ENCODE assay signal across 17 cellular contexts in the genomic region with DNA sequence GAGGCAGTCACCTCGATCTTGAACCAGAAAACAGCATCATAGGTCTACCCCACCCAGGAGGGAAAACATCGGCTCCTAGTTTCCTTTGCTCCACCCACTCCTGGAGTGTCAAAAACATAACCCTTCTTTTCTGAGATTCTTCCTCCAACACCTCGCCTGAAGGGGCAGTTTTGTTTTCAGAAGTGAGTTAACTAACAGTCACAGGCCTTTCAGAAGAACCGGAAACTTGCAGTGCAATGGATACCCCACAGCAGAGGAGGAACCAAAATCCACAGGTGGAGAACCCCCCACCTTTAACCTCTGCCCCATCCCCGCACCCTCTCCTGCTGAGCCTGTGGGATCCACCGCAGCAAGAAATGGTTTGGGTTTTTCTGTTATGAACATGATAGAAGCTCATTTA. TPM values are rescaled to one million over a fixed set of nuclear protein-coding genes. Genes with fewer than 3 reads are reported as not detected.
A peak's percentile ranks its signal among the peaks of the same experiment; 100 is the strongest.
DNase-seq lines count a peak whose midpoint lies in the region; ATAC-seq, FAIRE-seq and TF ChIP-seq lines count a peak whose summit lies in the region.
"Had no signal": no experiment of that assay in that cellular context is flagged by ENCODE, and none has a peak within 500 bp of the region (broad histone marks: within the 10 kb centered on the region; RNA-seq: fewer than 3 reads in every experiment).

No MANE protein-coding gene starts in this region.

- no peak overlapping the region for H3K27ac ChIP-seq in CD8-positive, alpha-beta T cell (ENCODE audit: low read depth, low read length)
- H3K27ac ChIP-seq in WERI-Rb-1 (no peak overlapping the region), pancreas (no peak overlapping the region)
- H3K27ac ChIP-seq: ascending aorta, left lung, sigmoid colon had no signal

- H3K36me3 ChIP-seq in CD8-positive, alpha-beta T cell (ENCODE audit: insufficient read depth, low read length): no peaks in the 10 kb centered on the region
- H3K36me3 ChIP-seq in WERI-Rb-1 (no peaks in the 10 kb centered on the region), pancreas (no peaks in the 10 kb centered on the region)
- H3K36me3 ChIP-seq: ascending aorta, left lung, sigmoid colon had no signal

- intact Hi-C loops in CD8-positive, alpha-beta T cell (cut with DNase I, micrococcal nuclease): no loop called here
- intact Hi-C loops in pancreas (cut with DNase I): no loop called here

- POLR2A ChIA-PET in CD8-positive, alpha-beta T cell (lab: Charles Lee): interaction anchor here (1.7 kb wide), 1 partner anchor 125 kb away, joined by 7 read pairs; no protein-coding TSS in a partner anchor
- POLR2A ChIA-PET in T-cell (lab: Charles Lee): interaction anchor here in 1 of 2 donors (0.5 to 0.6 kb wide), 2 partner anchors 8 to 12 kb away, joined by 3 to 22 read pairs; no protein-coding TSS in a partner anchor

- H3K4me3 Mint-ChIP-seq in CD8-positive, alpha-beta T cell: peak overlapping the region; percentile 49
- H3K4me3 Mint-ChIP-seq in T-cell: peak overlapping the region; percentile 7 to 59 (median 53)
- peak overlapping the region in 7 of 8 donors; percentile 13 to 78 (median 55) for H3K4me3 Mint-ChIP-seq in naive B cell
- H3K4me3 Mint-ChIP-seq: dendritic cell treated with granulocyte-macrophage colony-stimulating factor and Interleukin-4, amounts not matched to agents 40 ng/mL and 50 ng/mL, for 4 days; nephron progenitor cell had no signal

- peaks cover 10% of the 10 kb centered on the region for H3K4me1 ChIP-seq in CD8-positive, alpha-beta T cell (ENCODE audit: insufficient read depth, low read length)
- no peaks in the 10 kb centered on the region for H3K4me1 ChIP-seq in pancreas
- H3K4me1 ChIP-seq: ascending aorta, sigmoid colon had no signal

- H3K27me3 Mint-ChIP-seq in CD8-positive, alpha-beta T cell (ENCODE audit: low read depth): peaks cover 4% of the 10 kb centered on the region
- H3K27me3 Mint-ChIP-seq in T-cell (peaks cover 0 to 11% of the 10 kb centered on the region in 2 donors), naive B cell (peaks cover 8 to 31% (median 17%) of the 10 kb centered on the region in 3 donors)
- H3K27me3 Mint-ChIP-seq: dendritic cell treated with granulocyte-macrophage colony-stimulating factor and Interleukin-4, amounts not matched to agents 40 ng/mL and 50 ng/mL, for 4 days had no signal

- 85 to 87% methylated on average over 6 of the region's 6 CpGs for WGBS in pancreas, 2 donors

- peak overlapping the region; percentile 82 for H3K27ac Mint-ChIP-seq in CD8-positive, alpha-beta T cell
- peak overlapping the region; percentile 77 to 84 for H3K27ac Mint-ChIP-seq in T-cell
- peak overlapping the region in 3 of 6 donors; percentile 34 to 58 (median 47) for H3K27ac Mint-ChIP-seq in naive B cell
- H3K27ac Mint-ChIP-seq: dendritic cell treated with granulocyte-macrophage colony-stimulating factor and Interleukin-4, amounts not matched to agents 40 ng/mL and 50 ng/mL, for 4 days; nephron progenitor cell had no signal

- DNase-seq in CD8-positive, alpha-beta T cell: no peak
- DNase-seq in T-cell (no peak), naive B cell (no peak), amygdala (lab: John Stamatoyannopoulos, UW) (no peak), WERI-Rb-1 (no peak), pancreas (no peak)
- DNase-seq: GDM1, hypothalamus, left lung, NCI-H1417, NCI-H524 treated with DMSO at 0.1 percent for 48 hours, nephron progenitor cell, sigmoid colon had no signal

- H3K4me1 Mint-ChIP-seq in CD8-positive, alpha-beta T cell (ENCODE audit: low read depth): peaks cover 21% of the 10 kb centered on the region
- H3K4me1 Mint-ChIP-seq in T-cell (peaks cover 20 to 33% (median 24%) of the 10 kb centered on the region in 3 donors), naive B cell (peaks cover 0 to 21% (median 4%) of the 10 kb centered on the region in 3 donors)

- H3K9me3 ChIP-seq in CD8-positive, alpha-beta T cell (ENCODE audit: low read length): no peaks in the 10 kb centered on the region
- peaks cover 12% of the 10 kb centered on the region for H3K9me3 ChIP-seq in WERI-Rb-1 (ENCODE audit: severe bottlenecking)
- no peaks in the 10 kb centered on the region for H3K9me3 ChIP-seq in pancreas
- H3K9me3 ChIP-seq: left lung had no signal

- H3K4me3 ChIP-seq in CD8-positive, alpha-beta T cell (ENCODE audit: low read depth, low read length): no peak overlapping the region
- H3K4me3 ChIP-seq in WERI-Rb-1 (ENCODE audit: low read depth, low read length) (no peak overlapping the region), pancreas (no peak overlapping the region)
- H3K4me3 ChIP-seq: ascending aorta, left lung, sigmoid colon had no signal

- H3K36me3 Mint-ChIP-seq in CD8-positive, alpha-beta T cell: no peaks in the 10 kb centered on the region
- no peaks in the 10 kb centered on the region for H3K36me3 Mint-ChIP-seq in T-cell
- H3K36me3 Mint-ChIP-seq in naive B cell: no peaks in the 10 kb centered on the region

- no peak for ATAC-seq in CD8-positive, alpha-beta T cell
- ATAC-seq in GM19043 (IDR thresholded peaks at IDR 0.05; ENCODE audit: low read depth, unreplicated experiment) (peak; percentile 53), T-cell (replicated peaks in 1 of 4) (peak; percentile 31 to 52 (median 44)), naive B cell (ENCODE audit: low read depth in 2 of 2) (peak; percentile 20 to 56), GM21786 (IDR thresholded peaks at IDR 0.05; ENCODE audit: unreplicated experiment) (no peak), pancreas (no peak)
- ATAC-seq: left lung had no signal

- CTCF ChIA-PET in CD8-positive, alpha-beta T cell (lab: Charles Lee): interaction anchor here (1.0 to 1.3 kb wide), 3 partner anchors 9 to 207 kb away, joined by 3 read pairs; no protein-coding TSS in a partner anchor
- CTCF ChIA-PET in T-cell (lab: Charles Lee): interaction anchor here (0.6 kb wide), 2 partner anchors 349 to 544 kb away, joined by 3 read pairs; no protein-coding TSS in a partner anchor

- H3K9me3 Mint-ChIP-seq in CD8-positive, alpha-beta T cell: peaks cover 5% of the 10 kb centered on the region
- H3K9me3 Mint-ChIP-seq in T-cell (peaks cover 0 to 6% (median 5%) of the 10 kb centered on the region in 3 donors), naive B cell (peaks cover 0 to 9% (median 0%) of the 10 kb centered on the region in 7 donors)
- H3K9me3 Mint-ChIP-seq: dendritic cell treated with granulocyte-macrophage colony-stimulating factor and Interleukin-4, amounts not matched to agents 40 ng/mL and 50 ng/mL, for 4 days had no signal

- no peak for FAIRE-seq in pancreas (lab: Jason Lieb, UNC)

- H3K27me3 ChIP-seq in CD8-positive, alpha-beta T cell (ENCODE audit: insufficient read depth, low read length): no peaks in the 10 kb centered on the region
- H3K27me3 ChIP-seq in WERI-Rb-1 (ENCODE audit: insufficient read depth, low read depth, severe bottlenecking): no peaks in the 10 kb centered on the region
- H3K27me3 ChIP-seq in pancreas: no peaks in the 10 kb centered on the region
- H3K27me3 ChIP-seq: ascending aorta, left lung, sigmoid colon had no signal

- TF ChIP-seq CTCF in CD8-positive, alpha-beta T cell (IDR thresholded peaks at IDR 0.05): no peak
- TF ChIP-seq CTCF in WERI-Rb-1 (IDR thresholded peaks at IDR 0.05; ENCODE audit: low read depth, low read length) (no peak), pancreas (IDR thresholded peaks at IDR 0.05) (no peak)

RNA-seq across cellular contexts. Expression of gene TEX2, which starts 7.8 kb away (rescaled TPM):
- total RNA-seq in CD8-positive, alpha-beta T cell: 1 to 10 TPM; 4.8 to 5.6 TPM
- total RNA-seq in T-cell (10 to 100 TPM; 12.5 to 16.4 (median 14.8) TPM), pancreas (10 to 100 TPM; 19.5 to 30.3 (median 26.5) TPM)
- polyA plus RNA-seq in naive B cell (ENCODE audit: low read depth in 6 of 6) (1 to 10 TPM; 1.1 to 5.2 (median 3.8) TPM), pancreas (1 to 10 TPM; 8.9 TPM)

Comparison
In these comparisons a context has a peak if more than half of its experiments do, and no peak if none do; other contexts are left out.
1. ATAC-seq: peak in GM19043 (single experiment), T-cell (4 of 4) and naive B cell (2 of 2); none in CD8-positive, alpha-beta T cell (single experiment), GM21786 (single experiment) and pancreas (0 of 4).
2. Peak in every context shown above with its lines, with median percentiles within 50 percentile points of each other: H3K4me3 Mint-ChIP-seq.